22 cellular contexts compared by ENCODE assay signal in genomic region chr3:108334698-108335097, GRCh38. TPM values are rescaled to one million over a fixed set of nuclear protein-coding genes. Genes with fewer than 3 reads are reported as not detected.
A peak's percentile ranks its signal among the peaks of the same experiment; 100 is the strongest.
DNase-seq lines count a peak whose midpoint lies in the region; ATAC-seq, FAIRE-seq and TF ChIP-seq lines count a peak whose summit lies in the region.
"Had no signal": no experiment of that assay in that cellular context is flagged by ENCODE, and none has a peak within 500 bp of the region (broad histone marks: within the 10 kb centered on the region; RNA-seq: fewer than 3 reads in every experiment).

No MANE protein-coding gene starts in this region.

- no peak overlapping the region for H3K4me3 ChIP-seq in bronchial epithelial cell (ENCODE audit: low read depth, low read length)
- H3K4me3 ChIP-seq: GM12878, GM23338, SJSA1 had no signal

- H3K36me3 ChIP-seq in bronchial epithelial cell (ENCODE audit: control insufficient read depth, insufficient read depth, low read length), result no peaks in the 10 kb centered on the region
- H3K36me3 ChIP-seq: SJSA1 had no signal

- DNase-seq in NCI-H2171 treated with DMSO at 0.1 percent for 48 hours (lab: John Stamatoyannopoulos, UW), result peak; percentile 11
- no peak for DNase-seq in NCI-H2171 (lab: John Stamatoyannopoulos, UW)
- DNase-seq in M059J (ENCODE audit: low read depth), result peak; percentile 17
- peak; percentile 45 for DNase-seq in bronchial epithelial cell (ENCODE audit: low read depth)
- peak; percentile 8 for DNase-seq in stromal cell of bone marrow (ENCODE audit: low read depth)
- no peak for DNase-seq in stimulated activated CD4-positive, alpha-beta T cell treated with anti-CD3 and anti-CD28 coated beads, Interleukin-4, amount 100 ng/mL, for 24 hours
- no peak for DNase-seq in GM19239 (ENCODE audit: insufficient read length, low spot score)
- no peak for DNase-seq in sciatic nerve (ENCODE audit: low spot score)
- DNase-seq: COR-L47, DMS153, HCEC 1CT, Karpas-422, NCI-H1105, NCI-H1694, NCI-H2081 treated with DMSO at 0.1 percent for 48 hours, NCI-H2227 treated with DMSO at 0.1 percent for 48 hours, NCI-H526 had no signal

- ATAC-seq in sciatic nerve, result no peak
- ATAC-seq: GM12878, GM23338, Panc1 had no signal

- FAIRE-seq in bronchial epithelial cell (lab: Jason Lieb, UNC) (no peak), GM19239 (lab: Jason Lieb, UNC) (no peak)
- FAIRE-seq: GM12878, HTR-8/SVneo had no signal

- TF ChIP-seq CTCF in bronchial epithelial cell (IDR thresholded peaks at IDR 0.05; ENCODE audit: insufficient read depth, low read length, severe bottlenecking), result no peak

- intact Hi-C loops in sciatic nerve (cut with DNase I), result no loop called here

- no peaks in the 10 kb centered on the region for H3K27me3 ChIP-seq in bronchial epithelial cell (ENCODE audit: control insufficient read depth, insufficient read depth, low read length)
- H3K27me3 ChIP-seq: SJSA1 had no signal

RNA-seq across cellular contexts. Expression of gene HHLA2, which starts 38.4 kb away (rescaled TPM):
- total RNA-seq in M059J (2014; rRNA removed; shearing (Covaris generic)), result not detected in 2 replicates
- total RNA-seq in bronchial epithelial cell, result not detected in 2 replicates
- 0.31 TPM for total RNA-seq in sciatic nerve
- total RNA-seq: GM23338, SJSA1 had no signal

Comparison
In these comparisons a context has a peak if more than half of its experiments do, and no peak if none do; other contexts are left out.
1. DNase-seq: peak in NCI-H2171 treated with DMSO at 0.1 percent for 48 hours (single experiment), M059J (single experiment), bronchial epithelial cell (single experiment) and stromal cell of bone marrow (single experiment); none in NCI-H2171 (single experiment), stimulated activated CD4-positive, alpha-beta T cell treated with anti-CD3 and anti-CD28 coated beads, Interleukin-4, amount 100 ng/mL, for 24 hours (single experiment), GM19239 (single experiment) and sciatic nerve (single experiment).